25 cellular contexts compared by ENCODE assay signal in genomic region chr11:3616721-3617460, GRCh38. TPM values are rescaled to one million over a fixed set of nuclear protein-coding genes. Genes with fewer than 3 reads are reported as not detected.
A peak's percentile ranks its signal among the peaks of the same experiment; 100 is the strongest.
DNase-seq lines count a peak whose midpoint lies in the region; ATAC-seq, FAIRE-seq and TF ChIP-seq lines count a peak whose summit lies in the region.
"Had no signal": no experiment of that assay in that cellular context is flagged by ENCODE, and none has a peak within 500 bp of the region (broad histone marks: within the 10 kb centered on the region; RNA-seq: fewer than 3 reads in every experiment).

No MANE protein-coding gene starts in this region.

- no peak overlapping the region for H3K27ac Mint-ChIP-seq in endothelial cell (ENCODE audit: unreplicated experiment)
- peak overlapping the region in 1 of 2 donors; percentile 78 for H3K27ac Mint-ChIP-seq in activated naive CD4-positive, alpha-beta T cell treated with anti-CD3 and anti-CD28 coated beads, Interleukin-2, amount 50 U/mL, for 72 hours

- no peaks in the 10 kb centered on the region for H3K27me3 Mint-ChIP-seq in endothelial cell (ENCODE audit: unreplicated experiment)

- no peak for FAIRE-seq in D721Med (lab: Jason Lieb, UNC)

- no peaks in the 10 kb centered on the region for H3K36me3 Mint-ChIP-seq in endothelial cell (ENCODE audit: low read depth, unreplicated experiment)
- H3K36me3 Mint-ChIP-seq in activated naive CD4-positive, alpha-beta T cell treated with anti-CD3 and anti-CD28 coated beads, Interleukin-2, amount 50 U/mL, for 72 hours = no peaks in the 10 kb centered on the region
- H3K36me3 Mint-ChIP-seq: stimulated activated effector memory CD8-positive, alpha-beta T cell treated with anti-CD3 and anti-CD28 coated beads, Interleukin-12 subunit alpha, Interleukin-12 subunit beta, amount 100 ng/mL, for 72 hours; type B pancreatic cell had no signal

- peak; percentile 29 for ATAC-seq in omental fat pad (ENCODE audit: low FRiP score)
- ATAC-seq in HG02973 (IDR thresholded peaks at IDR 0.05; ENCODE audit: unreplicated experiment) = no peak
- no peak for ATAC-seq in activated naive CD4-positive, alpha-beta T cell treated with anti-CD3 and anti-CD28 coated beads, Interleukin-2, amount 50 U/mL, for 72 hours
- ATAC-seq: naive thymus-derived CD8-positive, alpha-beta T cell; PC-3; psoas muscle; stimulated activated effector memory CD8-positive, alpha-beta T cell treated with anti-CD3 and anti-CD28 coated beads, Interleukin-12 subunit alpha, Interleukin-12 subunit beta, amount 100 ng/mL, for 72 hours had no signal

- H3K9me3 Mint-ChIP-seq in endothelial cell (ENCODE audit: unreplicated experiment) = no peaks in the 10 kb centered on the region
- no peaks in the 10 kb centered on the region for H3K9me3 Mint-ChIP-seq in activated naive CD4-positive, alpha-beta T cell treated with anti-CD3 and anti-CD28 coated beads, Interleukin-2, amount 50 U/mL, for 72 hours
- H3K9me3 Mint-ChIP-seq: H9; stimulated activated effector memory CD8-positive, alpha-beta T cell treated with anti-CD3 and anti-CD28 coated beads, Interleukin-12 subunit alpha, Interleukin-12 subunit beta, amount 100 ng/mL, for 72 hours had no signal

- H3K4me1 Mint-ChIP-seq in endothelial cell (ENCODE audit: unreplicated experiment) = peaks cover 9% of the 10 kb centered on the region

- TF ChIP-seq CTCF in endothelial cell (IDR thresholded peaks at IDR 0.05; ENCODE audit: unreplicated experiment) = no peak
- no peak for TF ChIP-seq CTCF in omental fat pad (IDR thresholded peaks at IDR 0.05)
- TF ChIP-seq CTCF in D721Med (IDR thresholded peaks at IDR 0.05; ENCODE audit: insufficient read depth, missing control alignments) = no peak

- DNase-seq in DMS53 (lab: John Stamatoyannopoulos, UW) (peak; percentile 39), DMS53 treated with DMSO at 0.1 percent for 48 hours (lab: John Stamatoyannopoulos, UW; ENCODE audit: unreplicated experiment) (no peak), LHCN-M2 (ENCODE audit: low read depth) (peak; percentile 44), endothelial cell (ENCODE audit: low spot score) (no peak), omental fat pad (ENCODE audit: low spot score) (no peak), D721Med (ENCODE audit: insufficient read length, low spot score) (no peak)
- DNase-seq in activated naive CD4-positive, alpha-beta T cell treated with anti-CD3 and anti-CD28 coated beads, Interleukin-2, amount 50 U/mL, for 72 hours (ENCODE audit: low spot score in 2 of 2) = no peak
- DNase-seq: activated CD4-positive, alpha-beta T cell treated with anti-CD3 and anti-CD28 coated beads for 4 hours; activated naive CD4-positive, alpha-beta T cell treated with Interleukin-2 at 50 U/mL for 16 hours; cortex of kidney; H9; naive thymus-derived CD8-positive, alpha-beta T cell; NCI-H1417 treated with DMSO at 0.1 percent for 48 hours; NCI-H526 treated with DMSO at 0.1 percent for 48 hours; PC-3; psoas muscle; SK-N-SH; stimulated activated CD4-positive, alpha-beta T cell treated with anti-CD3 and anti-CD28 coated beads, Interleukin-12 subunit alpha, Interleukin-12 subunit beta, amount 100 ng/mL, for 4 hours had no signal

- H3K4me3 Mint-ChIP-seq in endothelial cell (ENCODE audit: unreplicated experiment) = peak overlapping the region; percentile 44
- H3K4me3 Mint-ChIP-seq: H9; naive thymus-derived CD8-positive, alpha-beta T cell; stimulated activated effector memory CD8-positive, alpha-beta T cell treated with anti-CD3 and anti-CD28 coated beads, Interleukin-12 subunit alpha, Interleukin-12 subunit beta, amount 100 ng/mL, for 72 hours; type B pancreatic cell had no signal

RNA-seq across cellular contexts. Expression of gene ART5, which starts 24.9 kb away (rescaled TPM):
- total RNA-seq in LHCN-M2 (2014; rRNA removed) = 0.11 TPM in 1 of 2 replicates, not detected in the other
- polyA plus RNA-seq in LHCN-M2 (2012) = 0.32 TPM
- 9.7 TPM for total RNA-seq in endothelial cell (ENCODE audit: unreplicated experiment)
- total RNA-seq in omental fat pad = under 1 TPM in 2 of 4 donors, not detected in 2; 0.63 to 0.65 TPM
- total RNA-seq in activated naive CD4-positive, alpha-beta T cell treated with anti-CD3 and anti-CD28 coated beads, Interleukin-2, amount 50 U/mL, for 72 hours = not detected
- total RNA-seq: naive thymus-derived CD8-positive, alpha-beta T cell; PC-3 had no signal
- polyA plus RNA-seq: esophagus; naive thymus-derived CD8-positive, alpha-beta T cell had no signal

RNA-seq across cellular contexts. Expression of gene ART1, which starts 28.0 kb away (rescaled TPM):
- total RNA-seq in LHCN-M2 (2014; rRNA removed) (not detected in 2 replicates), endothelial cell (ENCODE audit: unreplicated experiment) (not detected), omental fat pad (not detected)
- polyA plus RNA-seq in LHCN-M2 (2012) = not detected
- not detected for total RNA-seq in activated naive CD4-positive, alpha-beta T cell treated with anti-CD3 and anti-CD28 coated beads, Interleukin-2, amount 50 U/mL, for 72 hours
- total RNA-seq: A172; glomerular endothelial cell; H9; lower leg skin; naive thymus-derived CD8-positive, alpha-beta T cell; PC-3 had no signal
- polyA plus RNA-seq: esophagus; naive thymus-derived CD8-positive, alpha-beta T cell; SK-N-SH had no signal

RNA-seq across cellular contexts. Expression of gene CHRNA10, which starts 54.3 kb away (rescaled TPM):
- 0.51 and 0.98 TPM in 2 replicates for total RNA-seq in LHCN-M2 (2014; rRNA removed)
- 0.28 TPM for polyA plus RNA-seq in LHCN-M2 (2012)
- 0.72 TPM for total RNA-seq in endothelial cell (ENCODE audit: unreplicated experiment)
- 1 to 10 TPM; 1.1 to 4.7 (median 2.6) TPM for total RNA-seq in omental fat pad
- 1 to 10 TPM in 1 of 2 donors, under 1 TPM in 1; 0.57 to 3.8 TPM for total RNA-seq in activated naive CD4-positive, alpha-beta T cell treated with anti-CD3 and anti-CD28 coated beads, Interleukin-2, amount 50 U/mL, for 72 hours

Comparison
In these comparisons a context has a peak if more than half of its experiments do, and no peak if none do; other contexts are left out.
1. DNase-seq: peak in DMS53 (single experiment) and LHCN-M2 (single experiment); none in DMS53 treated with DMSO at 0.1 percent for 48 hours (single experiment), endothelial cell (single experiment), omental fat pad (single experiment), D721Med (single experiment) and activated naive CD4-positive, alpha-beta T cell treated with anti-CD3 and anti-CD28 coated beads, Interleukin-2, amount 50 U/mL, for 72 hours (0 of 2).